Comparison of ENCODE assay signal across 32 cellular contexts in the genomic region with DNA sequence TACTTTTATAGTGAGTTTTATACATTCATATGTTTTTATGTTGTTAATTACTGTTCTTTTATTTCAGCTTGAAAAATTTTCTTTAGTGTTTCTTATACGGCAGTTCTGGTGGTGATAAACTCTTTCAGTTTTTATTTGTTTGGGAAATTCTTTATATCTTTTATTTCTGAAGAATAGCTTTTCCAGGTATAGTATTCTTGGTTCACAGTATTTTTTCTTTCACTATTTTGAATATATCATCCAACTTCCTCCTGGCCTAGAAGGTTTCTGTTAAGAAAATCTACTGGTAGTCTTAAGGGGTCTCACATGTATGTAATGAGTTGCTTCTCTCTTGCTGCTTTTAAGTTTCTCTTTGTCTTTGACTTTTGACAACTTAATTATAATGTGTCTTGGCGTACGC.
"Had no signal": no experiment of that assay in that cellular context is flagged by ENCODE, and none has a peak within 500 bp of the region (broad histone marks: within the 10 kb centered on the region; RNA-seq: fewer than 3 reads in every experiment).

No MANE protein-coding gene starts in this region.

- H3K27me3 ChIP-seq: ascending aorta, cardiac muscle cell had no signal

- FAIRE-seq: bronchial epithelial cell had no signal

- H3K36me3 ChIP-seq: ascending aorta, cardiac muscle cell, WERI-Rb-1 had no signal

- DNase-seq: activated CD4-positive, alpha-beta memory T cell treated with anti-CD3 and anti-CD28 coated beads, Interleukin-2, amount 10 ng/mL, durations not matched to agents 7 days and 5 days; activated CD4-positive, alpha-beta T cell treated with anti-CD3 and anti-CD28 coated beads for 1 hour; activated CD4-positive, alpha-beta T cell treated with anti-CD3 and anti-CD28 coated beads for 36 hours; activated CD4-positive, alpha-beta T cell treated with anti-CD3 and anti-CD28 coated beads for 48 hours; activated CD4-positive, alpha-beta T cell treated with anti-CD3 and anti-CD28 coated beads, Interleukin-2, amount 10 ng/mL, durations not matched to agents 7 days and 5 days; activated CD4-positive, alpha-beta T cell treated with anti-CD3 and anti-CD28 coated beads, Interleukin-2, amount 50 U/mL, for 48 hours; activated CD4-positive, CD25-positive, alpha-beta regulatory T cell; activated CD8-positive, alpha-beta memory T cell treated with anti-CD3 and anti-CD28 coated beads for 24 hours; activated CD8-positive, alpha-beta memory T cell treated with anti-CD3 and anti-CD28 coated beads, Interleukin-2, amount 10 ng/mL, durations not matched to agents 7 days and 5 days; activated CD8-positive, alpha-beta memory T cell treated with anti-CD3 and anti-CD28 coated beads, Interleukin-2, amount 50 U/mL, for 48 hours; activated CD8-positive, alpha-beta T cell treated with anti-CD3 and anti-CD28 coated beads, Interleukin-2, amount 10 ng/mL, durations not matched to agents 7 days and 5 days; activated effector memory CD4-positive, alpha-beta T cell treated with Interleukin-2 at 50 U/mL for 16 hours; activated gamma-delta T cell; activated naive CD4-positive, alpha-beta T cell treated with anti-CD3 and anti-CD28 coated beads, Interleukin-2, amount 10 ng/mL, durations not matched to agents 7 days and 5 days; activated naive CD4-positive, alpha-beta T cell treated with Interleukin-2 at 50 U/mL for 16 hours; activated naive CD8-positive, alpha-beta T cell treated with anti-CD3 and anti-CD28 coated beads, Interleukin-2, amount 10 ng/mL, durations not matched to agents 7 days and 5 days; activated naive CD8-positive, alpha-beta T cell treated with anti-CD3 and anti-CD28 coated beads, Interleukin-2, amount 50 U/mL, for 24 hours; activated T-cell treated with anti-CD3 and anti-CD28 coated beads, Interleukin-2, amount 50 U/mL, for 24 hours; activated T-cell treated with anti-CD3 and anti-CD28 coated beads, Interleukin-2, amount 50 U/mL, for 48 hours; amygdala; anterior cingulate cortex; caudate nucleus; cerebellar nuclear complex; T-helper 1 cell; T-helper 2 cell; T-helper 9 cell; WERI-Rb-1 had no signal

- ATAC-seq: activated CD4-positive, alpha-beta T cell treated with anti-CD3 and anti-CD28 coated beads for 36 hours; activated CD4-positive, CD25-positive, alpha-beta regulatory T cell treated with anti-CD3 and anti-CD28 coated beads, Interleukin-2, amount 50 U/mL, for 24 hours; activated CD8-positive, alpha-beta memory T cell treated with anti-CD3 and anti-CD28 coated beads, Interleukin-2, amount 10 ng/mL, durations not matched to agents 7 days and 5 days; activated CD8-positive, alpha-beta T cell treated with anti-CD3 and anti-CD28 coated beads, Interleukin-2, amount 10 ng/mL, durations not matched to agents 7 days and 5 days; activated naive CD8-positive, alpha-beta T cell treated with anti-CD3 and anti-CD28 coated beads, Interleukin-2, amount 50 U/mL, for 24 hours; WTC11 had no signal

- H3K4me3 ChIP-seq: ascending aorta, cardiac muscle cell had no signal

- H3K27ac ChIP-seq: ascending aorta, cardiac muscle cell, WERI-Rb-1 had no signal

- H3K4me1 ChIP-seq: ascending aorta had no signal
